ENCODE assay signal across 1 cellular context in genomic region chr16:4474192-4474961, GRCh38.
TF ChIP-seq lines count a peak whose summit lies in the region.

Gene NMRAL1 (minus strand): TSS chr16:4474625. CDS start chr16:4474132, 493 bp downstream.

TF ChIP-seq in HepG2, 621 proteins besides CTCF, POLR2A, EP300 and RAD21 (continued from another document and continues in another):
- TF ChIP-seq, protein P1, sequence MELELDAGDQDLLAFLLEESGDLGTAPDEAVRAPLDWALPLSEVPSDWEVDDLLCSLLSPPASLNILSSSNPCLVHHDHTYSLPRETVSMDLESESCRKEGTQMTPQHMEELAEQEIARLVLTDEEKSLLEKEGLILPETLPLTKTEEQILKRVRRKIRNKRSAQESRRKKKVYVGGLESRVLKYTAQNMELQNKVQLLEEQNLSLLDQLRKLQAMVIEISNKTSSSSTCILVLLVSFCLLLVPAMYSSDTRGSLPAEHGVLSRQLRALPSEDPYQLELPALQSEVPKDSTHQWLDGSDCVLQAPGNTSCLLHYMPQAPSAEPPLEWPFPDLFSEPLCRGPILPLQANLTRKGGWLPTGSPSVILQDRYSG (CRISPR knock-in tag; IDR thresholded peaks at IDR 0.05): no peak
- TF ChIP-seq NR0B2 (CRISPR knock-in tag; IDR thresholded peaks at IDR 0.05): no peak
- no peak for TF ChIP-seq PHB2 (IDR thresholded peaks at IDR 0.05; ENCODE audit: partially characterized antibody)
- TF ChIP-seq THAP9 (CRISPR knock-in tag; IDR thresholded peaks at IDR 0.05; ENCODE audit: borderline replicate concordance): no peak; the same call in 1 of the 2 replicates
- TF ChIP-seq RFXAP (CRISPR knock-in tag; IDR thresholded peaks at IDR 0.05; ENCODE audit: borderline replicate concordance): no peak
- TF ChIP-seq ZFX (CRISPR knock-in tag; IDR thresholded peaks at IDR 0.05; ENCODE audit: low read depth): peak; percentile 65
- TF ChIP-seq RFX5 (IDR thresholded peaks at IDR 0.05; ENCODE audit: low read depth, low read length): no peak
- TF ChIP-seq, protein P2, sequence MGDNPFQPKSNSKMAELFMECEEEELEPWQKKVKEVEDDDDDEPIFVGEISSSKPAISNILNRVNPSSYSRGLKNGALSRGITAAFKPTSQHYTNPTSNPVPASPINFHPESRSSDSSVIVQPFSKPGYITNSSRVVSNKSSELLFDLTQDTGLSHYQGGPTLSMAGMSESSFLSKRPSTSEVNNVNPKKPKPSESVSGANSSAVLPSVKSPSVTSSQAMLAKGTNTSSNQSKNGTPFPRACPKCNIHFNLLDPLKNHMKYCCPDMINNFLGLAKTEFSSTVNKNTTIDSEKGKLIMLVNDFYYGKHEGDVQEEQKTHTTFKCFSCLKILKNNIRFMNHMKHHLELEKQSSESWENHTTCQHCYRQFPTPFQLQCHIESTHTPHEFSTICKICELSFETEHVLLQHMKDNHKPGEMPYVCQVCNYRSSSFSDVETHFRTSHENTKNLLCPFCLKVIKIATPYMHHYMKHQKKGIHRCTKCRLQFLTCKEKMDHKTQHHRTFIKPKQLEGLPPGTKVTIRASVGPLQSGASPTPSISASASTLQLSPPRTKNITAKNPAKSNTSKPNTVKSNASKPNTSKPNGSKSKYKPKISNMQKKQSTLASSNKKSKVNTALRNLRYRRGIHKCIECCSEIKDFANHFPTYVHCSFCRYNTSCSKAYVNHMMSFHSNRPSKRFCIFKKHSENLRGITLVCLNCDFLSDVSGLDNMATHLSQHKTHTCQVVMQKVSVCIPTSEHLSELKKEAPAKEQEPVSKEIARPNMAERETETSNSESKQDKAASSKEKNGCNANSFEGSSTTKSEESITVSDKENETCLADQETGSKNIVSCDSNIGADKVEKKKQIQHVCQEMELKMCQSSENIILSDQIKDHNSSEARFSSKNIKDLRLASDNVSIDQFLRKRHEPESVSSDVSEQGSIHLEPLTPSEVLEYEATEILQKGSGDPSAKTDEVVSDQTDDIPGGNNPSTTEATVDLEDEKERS (CRISPR knock-in tag; IDR thresholded peaks at IDR 0.05): no peak
- no peak for TF ChIP-seq SNAPC4 (CRISPR knock-in tag; IDR thresholded peaks at IDR 0.05)
- TF ChIP-seq ZNF451 (CRISPR knock-in tag; IDR thresholded peaks at IDR 0.05): no peak
- TF ChIP-seq, protein P3, sequence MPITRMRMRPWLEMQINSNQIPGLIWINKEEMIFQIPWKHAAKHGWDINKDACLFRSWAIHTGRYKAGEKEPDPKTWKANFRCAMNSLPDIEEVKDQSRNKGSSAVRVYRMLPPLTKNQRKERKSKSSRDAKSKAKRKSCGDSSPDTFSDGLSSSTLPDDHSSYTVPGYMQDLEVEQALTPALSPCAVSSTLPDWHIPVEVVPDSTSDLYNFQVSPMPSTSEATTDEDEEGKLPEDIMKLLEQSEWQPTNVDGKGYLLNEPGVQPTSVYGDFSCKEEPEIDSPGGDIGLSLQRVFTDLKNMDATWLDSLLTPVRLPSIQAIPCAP (CRISPR knock-in tag; IDR thresholded peaks at IDR 0.05; ENCODE audit: low read depth): no peak
- TF ChIP-seq ZNF615 (CRISPR knock-in tag; IDR thresholded peaks at IDR 0.05; ENCODE audit: borderline replicate concordance): no peak
- no peak for TF ChIP-seq ZXDC (CRISPR knock-in tag; IDR thresholded peaks at IDR 0.05)
- no peak for TF ChIP-seq RFX1 (IDR thresholded peaks at IDR 0.05)
- no peak for TF ChIP-seq KDM1A (CRISPR knock-in tag; IDR thresholded peaks at IDR 0.05)
- TF ChIP-seq ZMAT3 (CRISPR knock-in tag; conservative IDR thresholded peaks at IDR 0.05): no peak
- TF ChIP-seq GABPA (IDR thresholded peaks at IDR 0.05; ENCODE audit: low read depth, low read length): 0 out of 2 replicates have a peak, but pooled peaks have one; percentile 14
- peak; percentile 71 for TF ChIP-seq GABPA (CRISPR knock-in tag; IDR thresholded peaks at IDR 0.05; ENCODE audit: low read depth)
- TF ChIP-seq ZNF263 (CRISPR knock-in tag; IDR thresholded peaks at IDR 0.05): 0 out of 2 replicates have a peak, but pooled peaks have one; percentile 12
- no peak for TF ChIP-seq TCF7L2 (IDR thresholded peaks at IDR 0.05; ENCODE audit: low read depth, low read length)
- no peak for TF ChIP-seq STAT5B (CRISPR knock-in tag; IDR thresholded peaks at IDR 0.05)
- no peak for TF ChIP-seq ZNF276 (CRISPR knock-in tag; IDR thresholded peaks at IDR 0.05; ENCODE audit: low read depth)
- TF ChIP-seq ZNF619 (CRISPR knock-in tag; IDR thresholded peaks at IDR 0.05): no peak
- TF ChIP-seq TGIF2 (CRISPR knock-in tag; IDR thresholded peaks at IDR 0.05): no peak
- TF ChIP-seq, protein P4, sequence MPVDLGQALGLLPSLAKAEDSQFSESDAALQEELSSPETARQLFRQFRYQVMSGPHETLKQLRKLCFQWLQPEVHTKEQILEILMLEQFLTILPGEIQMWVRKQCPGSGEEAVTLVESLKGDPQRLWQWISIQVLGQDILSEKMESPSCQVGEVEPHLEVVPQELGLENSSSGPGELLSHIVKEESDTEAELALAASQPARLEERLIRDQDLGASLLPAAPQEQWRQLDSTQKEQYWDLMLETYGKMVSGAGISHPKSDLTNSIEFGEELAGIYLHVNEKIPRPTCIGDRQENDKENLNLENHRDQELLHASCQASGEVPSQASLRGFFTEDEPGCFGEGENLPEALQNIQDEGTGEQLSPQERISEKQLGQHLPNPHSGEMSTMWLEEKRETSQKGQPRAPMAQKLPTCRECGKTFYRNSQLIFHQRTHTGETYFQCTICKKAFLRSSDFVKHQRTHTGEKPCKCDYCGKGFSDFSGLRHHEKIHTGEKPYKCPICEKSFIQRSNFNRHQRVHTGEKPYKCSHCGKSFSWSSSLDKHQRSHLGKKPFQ (CRISPR knock-in tag; IDR thresholded peaks at IDR 0.05; ENCODE audit: insufficient replicate concordance): peak; percentile 67
- TF ChIP-seq ZNF782 (CRISPR knock-in tag; IDR thresholded peaks at IDR 0.05; ENCODE audit: borderline replicate concordance): no peak
- peak; percentile 77 for TF ChIP-seq KAT8 (CRISPR knock-in tag; IDR thresholded peaks at IDR 0.05)
- TF ChIP-seq RCOR2 (CRISPR knock-in tag; IDR thresholded peaks at IDR 0.05): no peak
- no peak for TF ChIP-seq ONECUT2 (CRISPR knock-in tag; IDR thresholded peaks at IDR 0.05)
- TF ChIP-seq ZNF891 (CRISPR knock-in tag; IDR thresholded peaks at IDR 0.05): 0 out of 2 replicates have a peak, but pooled peaks have one; percentile 76
- TF ChIP-seq NR2F6 (IDR thresholded peaks at IDR 0.05): no peak
- TF ChIP-seq NR2F6 (CRISPR knock-in tag; IDR thresholded peaks at IDR 0.05): no peak
- TF ChIP-seq ZNF672 (CRISPR knock-in tag; IDR thresholded peaks at IDR 0.05): no peak
- TF ChIP-seq ZNF83 (CRISPR knock-in tag; IDR thresholded peaks at IDR 0.05; ENCODE audit: borderline replicate concordance): no peak
- TF ChIP-seq, protein P5, sequence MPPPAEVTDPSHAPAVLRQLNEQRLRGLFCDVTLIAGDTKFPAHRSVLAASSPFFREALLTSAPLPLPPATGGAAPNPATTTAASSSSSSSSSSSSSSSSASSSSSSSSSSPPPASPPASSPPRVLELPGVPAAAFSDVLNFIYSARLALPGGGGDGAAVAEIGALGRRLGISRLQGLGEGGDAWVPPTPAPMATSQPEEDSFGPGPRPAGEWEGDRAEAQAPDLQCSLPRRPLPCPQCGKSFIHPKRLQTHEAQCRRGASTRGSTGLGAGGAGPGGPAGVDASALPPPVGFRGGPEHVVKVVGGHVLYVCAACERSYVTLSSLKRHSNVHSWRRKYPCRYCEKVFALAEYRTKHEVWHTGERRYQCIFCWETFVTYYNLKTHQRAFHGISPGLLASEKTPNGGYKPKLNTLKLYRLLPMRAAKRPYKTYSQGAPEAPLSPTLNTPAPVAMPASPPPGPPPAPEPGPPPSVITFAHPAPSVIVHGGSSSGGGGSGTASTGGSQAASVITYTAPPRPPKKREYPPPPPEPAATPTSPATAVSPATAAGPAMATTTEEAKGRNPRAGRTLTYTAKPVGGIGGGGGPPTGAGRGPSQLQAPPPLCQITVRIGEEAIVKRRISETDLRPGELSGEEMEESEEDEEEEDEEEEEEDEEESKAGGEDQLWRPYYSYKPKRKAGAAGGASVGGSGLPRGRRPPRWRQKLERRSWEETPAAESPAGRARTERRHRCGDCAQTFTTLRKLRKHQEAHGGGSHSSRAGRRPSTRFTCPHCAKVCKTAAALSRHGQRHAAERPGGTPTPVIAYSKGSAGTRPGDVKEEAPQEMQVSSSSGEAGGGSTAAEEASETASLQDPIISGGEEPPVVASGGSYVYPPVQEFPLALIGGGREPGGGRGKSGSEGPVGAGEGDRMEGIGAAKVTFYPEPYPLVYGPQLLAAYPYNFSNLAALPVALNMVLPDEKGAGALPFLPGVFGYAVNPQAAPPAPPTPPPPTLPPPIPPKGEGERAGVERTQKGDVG (CRISPR knock-in tag; IDR thresholded peaks at IDR 0.05; ENCODE audit: borderline replicate concordance): peak; percentile 62; the same call in 1 of the 2 replicates
